In the genomic region with DNA sequence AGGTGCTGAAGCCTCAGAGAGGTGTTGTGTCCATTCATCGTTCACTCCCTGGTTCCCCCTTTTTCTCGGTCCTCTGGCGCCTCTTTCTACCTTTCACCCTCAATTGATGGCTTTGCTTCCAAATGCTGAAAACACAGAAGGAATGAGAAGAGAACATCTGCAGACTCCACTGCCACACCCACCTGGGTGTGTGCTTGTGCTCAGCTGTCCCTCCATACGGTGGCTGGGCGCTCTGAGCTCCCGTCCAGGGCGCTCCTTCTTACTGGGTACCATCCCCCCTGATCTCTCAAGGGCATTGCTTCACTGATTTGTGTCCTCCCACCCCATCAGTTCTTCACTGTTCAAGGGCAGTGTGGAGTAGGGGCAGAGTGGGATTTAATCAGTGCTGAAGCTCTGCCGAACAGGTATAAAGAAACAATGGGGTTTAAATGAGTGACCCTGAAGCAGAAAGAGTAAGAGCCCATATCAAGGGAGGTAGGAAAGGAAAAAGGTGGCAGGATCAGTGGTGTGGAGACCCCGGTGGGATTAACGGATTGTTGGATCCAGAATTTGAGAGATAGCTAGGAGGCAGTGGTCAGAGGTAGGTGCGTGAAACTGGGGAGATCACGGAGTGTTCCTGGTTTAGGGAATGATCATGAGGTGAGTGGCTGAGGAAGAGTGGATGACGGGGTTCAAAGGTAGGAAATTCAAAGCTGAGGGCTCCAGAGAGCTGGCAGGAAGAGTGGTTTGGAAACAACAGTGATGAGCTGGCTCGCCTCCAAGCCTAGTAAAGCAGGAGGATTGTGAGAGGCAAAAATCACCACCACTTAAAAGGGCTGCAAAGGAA, we compare ENCODE assay signal across 11 cellular contexts. TPM values are rescaled to one million over a fixed set of nuclear protein-coding genes. Genes with fewer than 3 reads are reported as not detected.
DNase-seq lines count a peak whose midpoint lies in the region; ATAC-seq, FAIRE-seq and TF ChIP-seq lines count a peak whose summit lies in the region.
"Had no signal": no experiment of that assay in that cellular context is flagged by ENCODE, and none has a peak within 500 bp of the region (broad histone marks: within the 10 kb centered on the region; RNA-seq: fewer than 3 reads in every experiment).

No MANE protein-coding gene starts in this region.

- no peak for TF ChIP-seq EP300 in A549 (IDR thresholded peaks at IDR 0.05)

- H3K27me3 ChIP-seq in colonic mucosa: no peaks in the 10 kb centered on the region
- no peaks in the 10 kb centered on the region for H3K27me3 ChIP-seq in right lobe of liver

- H3K4me2 ChIP-seq in A549: peak overlapping the region; percentile 39; the same call in 2 of the 3 replicates

- FAIRE-seq in A549 (lab: Jason Lieb, UNC): no peak

- TF ChIP-seq CTCF in A549 (IDR thresholded peaks at IDR 0.05): no peak
- no peak for TF ChIP-seq CTCF in colonic mucosa (IDR thresholded peaks at IDR 0.05)
- TF ChIP-seq CTCF in right lobe of liver (IDR thresholded peaks at IDR 0.05): no peak

- CTCF ChIA-PET in A549 (lab: Yijun Ruan, JAX): interaction anchor here (1.8 kb wide), 1 partner anchor 188 kb away, joined by 5 read pairs; no protein-coding TSS in a partner anchor

- no peak for TF ChIP-seq POLR2A in A549 (IDR thresholded peaks at IDR 0.05; ENCODE audit: low read length)
- TF ChIP-seq POLR2A in right lobe of liver (IDR thresholded peaks at IDR 0.05): no peak

- peak overlapping the region in 1 of 2 donors; percentile 41 for H3K9ac ChIP-seq in colonic mucosa (ENCODE audit: low read depth in 2 of 2, low read length in 2 of 2)

- H3K36me3 ChIP-seq in colonic mucosa: no peaks in the 10 kb centered on the region
- H3K36me3 ChIP-seq in right lobe of liver: no peaks in the 10 kb centered on the region

- no peak overlapping the region for H3K4me3 ChIP-seq in A549
- no peak overlapping the region for H3K4me3 ChIP-seq in colonic mucosa
- H3K4me3 ChIP-seq in right lobe of liver: no peak overlapping the region

- ATAC-seq in A549 (no peak; a peak in 1 of 6 replicates), right lobe of liver (peak; percentile 88 to 93 (median 90)), GM18870 (IDR thresholded peaks at IDR 0.05; ENCODE audit: unreplicated experiment) (no peak)
- ATAC-seq: activated CD8-positive, alpha-beta T cell treated with anti-CD3 and anti-CD28 coated beads, Interleukin-2, amount 10 ng/mL, durations not matched to agents 7 days and 5 days had no signal

- H3K4me1 ChIP-seq in A549: peaks cover 37% of the 10 kb centered on the region
- H3K4me1 ChIP-seq in colonic mucosa: peaks cover 7% of the 10 kb centered on the region
- H3K4me1 ChIP-seq in right lobe of liver: peaks cover 0 to 34% (median 12%) of the 10 kb centered on the region in 4 donors

- DNase-seq in A549 (ENCODE audit: low read depth in 1 of 2, low spot score in 1 of 2) (no peak), NCI-H1105 (lab: John Stamatoyannopoulos, UW) (peak; percentile 70), colonic mucosa (peak; percentile 79), right lobe of liver (peak; percentile 78 to 89 (median 82)), HUDEP-2 (lab: John Stamatoyannopoulos, UW; ENCODE audit: unreplicated experiment in 76 of 76) (no peak), activated gamma-delta T cell (lab: John Stamatoyannopoulos, UW) (no peak)
- no peak for DNase-seq in activated CD8-positive, alpha-beta memory T cell treated with anti-CD3 and anti-CD28 coated beads for 24 hours
- DNase-seq: activated CD8-positive, alpha-beta T cell treated with anti-CD3 and anti-CD28 coated beads, Interleukin-2, amount 10 ng/mL, durations not matched to agents 7 days and 5 days; AML-193; Kasumi-1 had no signal

- intact Hi-C loops in colonic mucosa (cut with DNase I) (no loop called here), right lobe of liver (cut with DNase I) (no loop called here)

- 95% methylated on average over 14 of the region's 14 CpGs for WGBS in A549 (ENCODE audit: missing lambda C conversion rate)
- WGBS in right lobe of liver (ENCODE audit: insufficient coverage, low coverage, low lambda C conversion rate, missing lambda C conversion rate): 46% methylated on average over 8 of the region's 14 CpGs

- H3K9me3 ChIP-seq in A549 (no peaks in the 10 kb centered on the region), colonic mucosa (no peaks in the 10 kb centered on the region), right lobe of liver (no peaks in the 10 kb centered on the region)

- TF ChIP-seq RAD21 in A549 (conservative IDR thresholded peaks at IDR 0.05 in 1 of 2, IDR thresholded peaks at IDR 0.05 in 1 of 2): no peak

- peak overlapping the region in 1 of 2 experiments; percentile 28; a peak in 2 of 6 replicates for H3K27ac ChIP-seq in A549
- peak overlapping the region; percentile 5 for H3K27ac ChIP-seq in colonic mucosa
- H3K27ac ChIP-seq in right lobe of liver: peak overlapping the region; percentile 77 to 88 (median 77)

- POLR2A ChIA-PET in A549 (lab: Yijun Ruan, JAX): no interaction called here

TF ChIP-seq in A549, 52 proteins besides CTCF, POLR2A, EP300 and RAD21:
- no peak for TF ChIP-seq BHLHE40 (IDR thresholded peaks at IDR 0.05; ENCODE audit: low read depth, low read length)
- TF ChIP-seq CHD2 (IDR thresholded peaks at IDR 0.05; ENCODE audit: low read length, partially characterized antibody): no peak
- TF ChIP-seq KDM1A (IDR thresholded peaks at IDR 0.05; ENCODE audit: low read depth): no peak
- no peak for TF ChIP-seq JUNB (IDR thresholded peaks at IDR 0.05)
- no peak for TF ChIP-seq GATA3 (IDR thresholded peaks at IDR 0.05; ENCODE audit: borderline replicate concordance)
- no peak for TF ChIP-seq TP53 (CRISPR knock-in tag; IDR thresholded peaks at IDR 0.05)
- no peak for TF ChIP-seq FOXS1 (CRISPR knock-in tag; IDR thresholded peaks at IDR 0.05)
- no peak for TF ChIP-seq RFX5 (IDR thresholded peaks at IDR 0.05)
- TF ChIP-seq, protein P1, sequence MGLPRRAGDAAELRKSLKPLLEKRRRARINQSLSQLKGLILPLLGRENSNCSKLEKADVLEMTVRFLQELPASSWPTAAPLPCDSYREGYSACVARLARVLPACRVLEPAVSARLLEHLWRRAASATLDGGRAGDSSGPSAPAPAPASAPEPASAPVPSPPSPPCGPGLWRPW (IDR thresholded peaks at IDR 0.05): no peak

RNA-seq across cellular contexts. Expression of a gene that starts 40.8 kb away (rescaled TPM):
- 24.2 and 39.7 TPM in 2 replicates for polyA plus RNA-seq in A549 (2011; rRNA removed)
- polyA plus RNA-seq in A549 (2012; cell fraction: cytosol; rRNA removed): 6.0 and 8.9 TPM in 2 replicates
- polyA plus RNA-seq in A549 (2012; cell fraction: nucleus; rRNA removed): 14.7 and 18.7 TPM in 2 replicates
- polyA plus RNA-seq in A549 (2017; fragmentation: RNase III; extraction: RNeasy Plus Mini Kit Qiagen cat#74134 plus additional on column Dnase treatment): 13.3 to 13.9 TPM (median 13.7 TPM) in 3 replicates
- polyA minus RNA-seq in A549 (2011; rRNA and poly(A)+ RNA removed): 40.8 and 50.5 TPM in 2 replicates
- total RNA-seq in colonic mucosa: 10 to 100 TPM; 31.4 to 40.3 TPM
- total RNA-seq in right lobe of liver: 10 to 100 TPM; 15.7 to 23.9 (median 18.6) TPM

Comparison
In these comparisons a context has a peak if more than half of its experiments do, and no peak if none do; other contexts are left out.
1. ATAC-seq: peak in right lobe of liver (4 of 4); none in A549 (0 of 2) and GM18870 (single experiment).
2. DNase-seq: peak in NCI-H1105 (single experiment), colonic mucosa (single experiment) and right lobe of liver (3 of 3); none in A549 (0 of 2), HUDEP-2 (0 of 76), activated CD8-positive, alpha-beta memory T cell treated with anti-CD3 and anti-CD28 coated beads for 24 hours (single experiment) and activated gamma-delta T cell (single experiment).